Comparison of ENCODE assay signal across 16 cellular contexts in the genomic region with DNA sequence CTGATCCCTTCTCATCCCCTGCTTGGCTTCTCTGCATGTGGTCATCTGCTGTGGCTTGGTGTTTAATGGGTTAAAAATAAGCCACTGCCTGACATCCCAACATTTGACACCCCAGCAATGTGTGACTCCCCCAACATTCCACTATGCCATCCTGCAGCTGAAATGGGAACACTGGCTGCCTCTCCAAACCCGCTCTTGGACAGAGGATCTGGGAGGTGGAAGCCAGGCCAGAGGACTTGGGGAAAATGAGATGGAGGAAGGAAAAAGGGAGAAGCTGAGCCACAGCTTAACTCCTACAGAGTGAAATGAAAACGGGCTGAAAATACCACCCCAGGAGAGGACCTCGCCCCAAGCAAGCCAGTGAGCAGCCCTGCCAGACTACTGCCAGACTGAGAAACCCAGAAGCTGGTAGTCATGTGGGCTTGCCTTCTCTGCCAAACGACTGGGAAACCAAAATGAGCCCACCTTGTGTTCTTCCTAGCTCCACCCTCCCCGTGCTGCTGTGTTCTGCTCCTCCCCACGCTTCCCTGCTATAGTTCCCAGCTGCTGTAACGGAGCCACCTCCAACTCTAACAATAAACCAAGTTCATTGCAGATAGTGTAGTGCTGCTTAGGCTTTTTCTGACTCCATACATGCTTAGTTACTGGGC. TPM values are rescaled to one million over a fixed set of nuclear protein-coding genes. Genes with fewer than 3 reads are reported as not detected.
DNase-seq lines count a peak whose midpoint lies in the region; ATAC-seq, FAIRE-seq and TF ChIP-seq lines count a peak whose summit lies in the region.
"Had no signal": no experiment of that assay in that cellular context is flagged by ENCODE, and none has a peak within 500 bp of the region (broad histone marks: within the 10 kb centered on the region; RNA-seq: fewer than 3 reads in every experiment).

No MANE protein-coding gene starts in this region.

- CTCF ChIA-PET in K562 (lab: Yijun Ruan, JAX; ENCODE audit: low intra/inter-chr PET ratio): no interaction called here

- intact Hi-C loops in cardiac septum (cut with DNase I) (no loop called here), K562 (cut with micrococcal nuclease) (no loop called here)

- H3K18ac ChIP-seq in mesenchymal stem cell (ENCODE audit: low read depth in 1 of 2, low read length in 2 of 2): no peak overlapping the region

- H3K4me3 ChIP-seq in cardiac muscle cell: no peak overlapping the region
- no peak overlapping the region for H3K4me3 ChIP-seq in K562
- no peak overlapping the region for H3K4me3 ChIP-seq in mesenchymal stem cell (ENCODE audit: insufficient read depth in 1 of 2, low read depth in 1 of 2, low read length in 2 of 2)
- H3K4me3 ChIP-seq: adrenal gland had no signal

- no peaks in the 10 kb centered on the region for H3K4me1 ChIP-seq in cardiac muscle cell (ENCODE audit: low read depth)
- H3K4me1 ChIP-seq in K562 (replicated peaks in 1 of 2; ENCODE audit: control insufficient read depth in 2 of 2, insufficient read depth in 2 of 2, low read length in 2 of 2): peaks cover 4 to 12% of the 10 kb centered on the region in 2 experiments; a peak in 3 of 5 replicates
- H3K4me1 ChIP-seq in mesenchymal stem cell (ENCODE audit: control insufficient read depth, insufficient read depth, low read depth, low read length): peaks cover 21% of the 10 kb centered on the region
- H3K4me1 ChIP-seq: adrenal gland had no signal

- H2BK15ac ChIP-seq in mesenchymal stem cell (ENCODE audit: low read depth, poor library complexity, severe bottlenecking): no peak overlapping the region

- no peak overlapping the region for H4K91ac ChIP-seq in mesenchymal stem cell (ENCODE audit: low read length)

- no peak overlapping the region for H2BK5ac ChIP-seq in mesenchymal stem cell (ENCODE audit: low read depth, low read length, poor library complexity, severe bottlenecking)

- H3K9me3 ChIP-seq in cardiac muscle cell (ENCODE audit: low read depth) (no peaks in the 10 kb centered on the region), K562 (replicated peaks; ENCODE audit: control insufficient read depth, insufficient read depth, low read depth, low read length) (no peaks in the 10 kb centered on the region), mesenchymal stem cell (ENCODE audit: control insufficient read depth, low read length) (no peaks in the 10 kb centered on the region)
- H3K9me3 ChIP-seq: adrenal gland had no signal

- H3K27ac ChIP-seq in cardiac muscle cell (peak overlapping the region; percentile 45), K562 (ENCODE audit: extremely low read depth, low read depth, low read length) (no peak overlapping the region), mesenchymal stem cell (ENCODE audit: low read length, poor library complexity, severe bottlenecking) (no peak overlapping the region), temporal lobe (ENCODE audit: low read depth, low read length) (peak overlapping the region; percentile 21)
- H3K27ac ChIP-seq: adrenal gland had no signal

- H2AK5ac ChIP-seq in mesenchymal stem cell (ENCODE audit: low read length, severe bottlenecking): no peak overlapping the region

- H3K9ac ChIP-seq in K562 (ENCODE audit: insufficient read depth in 1 of 2, low read depth in 2 of 2, low read length in 2 of 2) (no peak overlapping the region; a peak in 1 of 4 replicates), mesenchymal stem cell (ENCODE audit: low read length) (peak overlapping the region; percentile 4)

- H4K8ac ChIP-seq in mesenchymal stem cell (ENCODE audit: low read length): no peak overlapping the region

- WGBS in K562 (ENCODE audit: insufficient coverage, low coverage, missing lambda C conversion rate): 34% methylated on average over 7 of the region's 7 CpGs
- WGBS in mesenchymal stem cell: 46% methylated on average over 7 of the region's 7 CpGs

- H3K9me1 ChIP-seq in K562 (ENCODE audit: control insufficient read depth, insufficient read depth, low read length): peaks cover 7% of the 10 kb centered on the region

- TF ChIP-seq CTCF in cardiac muscle cell (IDR thresholded peaks at IDR 0.05; ENCODE audit: low read depth, low read length): no peak
- TF ChIP-seq CTCF in K562 (IDR thresholded peaks at IDR 0.05 in 2 of 3, conservative IDR thresholded peaks at IDR 0.05 in 1 of 3; ENCODE audit: insufficient read depth in 2 of 3, low read depth in 1 of 3, low read length in 3 of 3): no peak

- no TSS peak for BruUV-seq in K562 (replicated peaks; lab: Mats Ljungman, UMichigan)

- H3K36me3 ChIP-seq in cardiac muscle cell (no peaks in the 10 kb centered on the region), K562 (ENCODE audit: control insufficient read depth, insufficient read depth, low read length) (peaks cover 21% of the 10 kb centered on the region; the same call in 1 of the 3 replicates), mesenchymal stem cell (ENCODE audit: control insufficient read depth in 1 of 2, insufficient read depth in 2 of 2, low read depth in 1 of 2, low read length in 2 of 2) (peaks cover 39 to 57% of the 10 kb centered on the region in 2 experiments)

- ATAC-seq in K562 (peak; percentile 42), HG03175 (IDR thresholded peaks at IDR 0.05; ENCODE audit: unreplicated experiment) (no peak)
- ATAC-seq: activated T-cell treated with anti-CD3 and anti-CD28 coated beads, Interleukin-2, amount 50 U/mL, for 72 hours; stimulated activated naive B cell treated with anti-CD40 and anti-IgM and Interleukin-4, amounts not matched to agents 10 μg/mL and 1 μg/mL and 100 μg/mL, for 72 hours had no signal

- H3K79me1 ChIP-seq in mesenchymal stem cell (replicated peaks; ENCODE audit: low read length, poor library complexity, severe bottlenecking): no peaks in the 10 kb centered on the region

- FAIRE-seq in K562 (lab: Jason Lieb, UNC): no peak

- H2BK120ac ChIP-seq in mesenchymal stem cell (ENCODE audit: low read depth, low read length): no peak overlapping the region

- no peak for TF ChIP-seq POLR2A in K562 (conservative IDR thresholded peaks at IDR 0.05)

- no peaks in the 10 kb centered on the region for H3K27me3 ChIP-seq in cardiac muscle cell
- no peaks in the 10 kb centered on the region for H3K27me3 ChIP-seq in K562 (ENCODE audit: control insufficient read depth in 2 of 2, insufficient read depth in 2 of 2, low read length in 2 of 2)
- H3K27me3 ChIP-seq in mesenchymal stem cell (ENCODE audit: control insufficient read depth in 1 of 2, insufficient read depth in 1 of 2, low read length in 2 of 2): no peaks in the 10 kb centered on the region
- H3K27me3 ChIP-seq: adrenal gland had no signal

- in situ Hi-C loops in K562 (cut with MboI): no loop called here

- no peak overlapping the region for H2AFZ ChIP-seq in K562 (ENCODE audit: low read depth, low read length)
- no peak overlapping the region for H2AFZ ChIP-seq in mesenchymal stem cell (ENCODE audit: low read depth, low read length)

- no peak overlapping the region for H3K14ac ChIP-seq in mesenchymal stem cell (ENCODE audit: low read length in 2 of 2)

- POLR2A ChIA-PET in K562 (lab: Yijun Ruan, JAX): interaction anchor here (1.1 to 2.8 kb wide), 5 partner anchors 12 to 70 kb away, joined by 3 to 12 read pairs (median 6); a partner anchor contains a TSS

- H3K4me2 ChIP-seq in K562 (ENCODE audit: insufficient read depth, low read length) (no peak overlapping the region), mesenchymal stem cell (ENCODE audit: low read length, poor library complexity, severe bottlenecking) (no peak overlapping the region)

- H3K23ac ChIP-seq in mesenchymal stem cell (ENCODE audit: low read length in 2 of 2): no peak overlapping the region

- no peak for TF ChIP-seq RAD21 in K562 (CRISPR knock-in tag; conservative IDR thresholded peaks at IDR 0.05 in 1 of 2, IDR thresholded peaks at IDR 0.05 in 1 of 2)

- H4K20me1 ChIP-seq in K562 (replicated peaks; ENCODE audit: control insufficient read depth, insufficient read depth, low read length): peaks cover 5% of the 10 kb centered on the region; the same call in 1 of the 2 replicates

- no peak overlapping the region for H2BK12ac ChIP-seq in mesenchymal stem cell (ENCODE audit: low read length in 2 of 2)

- H3K79me2 ChIP-seq in K562 (ENCODE audit: control insufficient read depth, insufficient read depth, low read length): no peaks in the 10 kb centered on the region

- no peak overlapping the region for H3K4ac ChIP-seq in mesenchymal stem cell (ENCODE audit: low read depth in 1 of 2, low read length in 2 of 2)

- DNase-seq in cardiac muscle cell (ENCODE audit: low read depth in 1 of 2, low spot score in 1 of 2): peak in 1 of 2 donors; percentile 29
- DNase-seq in cardiac septum (ENCODE audit: low spot score): no peak
- no peak for DNase-seq in K562 (ENCODE audit: extremely low read depth in 1 of 4, low spot score in 3 of 4)
- DNase-seq in mesenchymal stem cell: no peak
- no peak for DNase-seq in LoVo (ENCODE audit: low spot score)
- DNase-seq in D341Med (ENCODE audit: low spot score): no peak
- DNase-seq: activated CD4-positive, alpha-beta T cell treated with anti-CD3 and anti-CD28 coated beads, Interleukin-2, amount 50 U/mL, for 1 hour; activated T-cell treated with anti-CD3 and anti-CD28 coated beads, Interleukin-2, amount 50 U/mL, for 72 hours; HCEC 1CT; immature natural killer cell; occipital lobe; OCI-M1; stimulated activated naive B cell treated with anti-CD40 and anti-IgM and Interleukin-4, amounts not matched to agents 10 μg/mL and 1 μg/mL and 100 μg/mL, for 72 hours had no signal

- no peak for TF ChIP-seq EP300 in K562 (IDR thresholded peaks at IDR 0.05; ENCODE audit: low read length)

RNA-seq across cellular contexts. Expression of a gene that starts 13.7 kb away (rescaled TPM):
- 30.6 TPM in 2 replicates for total RNA-seq in cardiac muscle cell
- 13.8 and 19.3 TPM in 2 replicates for polyA plus RNA-seq in cardiac muscle cell
- total RNA-seq in cardiac septum: 182 TPM
- total RNA-seq in K562 (2011; cell fraction: chromatin; rRNA removed; ENCODE audit: low replicate concordance): 17.4 and 19.7 TPM in 2 replicates
- total RNA-seq in K562 (2011; cell fraction: nucleolus; rRNA removed): 13.9 and 17.8 TPM in 2 replicates
- 14.8 and 16.3 TPM in 2 replicates for total RNA-seq in K562 (2011; cell fraction: nucleoplasm; rRNA removed)
- total RNA-seq in K562 (2014; rRNA removed): 9.4 and 11.8 TPM in 2 replicates
- total RNA-seq in K562 (2014; rRNA removed; fragmentation: Illumina TruSeq; extraction: Trizol): 6.9 and 7.3 TPM in 2 replicates
- total RNA-seq in K562 (2015; rRNA removed; fragmentation: Illumina TruSeq; extraction: Trizol): 7.6 and 9.0 TPM in 2 replicates
- 18.6 and 20.3 TPM in 2 replicates for total RNA-seq in K562 (2021)
- polyA plus RNA-seq in K562 (2011; rRNA removed): 4.3 and 7.0 TPM in 2 replicates
- 3.9 and 5.2 TPM in 2 replicates for polyA plus RNA-seq in K562 (2011; cell fraction: cytosol; rRNA removed)
- polyA plus RNA-seq in K562 (2011; cell fraction: nucleus; rRNA removed): 4.0 and 5.8 TPM in 2 replicates
- polyA plus RNA-seq in K562 (2012): 8.2 and 17.3 TPM in 2 replicates
- polyA plus RNA-seq in K562 (2014; fragmentation: Illumina TruSeq; extraction: Trizol): 12.5 and 13.4 TPM in 2 replicates
- 1 to 10 TPM; 2.0 to 5.6 TPM for polyA plus RNA-seq in K562 (2014; fragmentation: Nextera tagmentation; extraction: Ambion mirVana)
- 4.4 and 4.7 TPM in 2 replicates for polyA plus RNA-seq in K562 (2014; rRNA removed)
- polyA minus RNA-seq in K562 (2011; rRNA and poly(A)+ RNA removed): 18.8 and 20.5 TPM in 2 replicates
- polyA minus RNA-seq in K562 (2011; cell fraction: cytosol; rRNA and poly(A)+ RNA removed): 21.0 and 24.4 TPM in 2 replicates
- polyA minus RNA-seq in K562 (2011; cell fraction: nucleus; rRNA and poly(A)+ RNA removed): 7.3 and 9.3 TPM in 2 replicates
- 40.8 TPM for polyA plus RNA-seq in mesenchymal stem cell (2013, experiment 1 of 2)
- 38.2 TPM for polyA plus RNA-seq in mesenchymal stem cell (2013, experiment 2 of 2)
- total RNA-seq in temporal lobe: 35.2 TPM

RNA-seq across cellular contexts. Expression of a gene that starts 38.2 kb away (rescaled TPM):
- 72.1 and 84.1 TPM in 2 replicates for total RNA-seq in cardiac muscle cell
- 41.0 and 41.1 TPM in 2 replicates for polyA plus RNA-seq in cardiac muscle cell
- 33.1 TPM for total RNA-seq in cardiac septum
- 87.9 and 206 TPM in 2 replicates for total RNA-seq in K562 (2011; cell fraction: chromatin; rRNA removed; ENCODE audit: low replicate concordance)
- total RNA-seq in K562 (2011; cell fraction: nucleolus; rRNA removed): 50.7 and 55.4 TPM in 2 replicates
- 69.3 and 81.3 TPM in 2 replicates for total RNA-seq in K562 (2011; cell fraction: nucleoplasm; rRNA removed)
- total RNA-seq in K562 (2014; rRNA removed): 30.9 and 31.3 TPM in 2 replicates
- 37.6 and 38.1 TPM in 2 replicates for total RNA-seq in K562 (2014; rRNA removed; fragmentation: Illumina TruSeq; extraction: Trizol)
- 34.5 and 38.5 TPM in 2 replicates for total RNA-seq in K562 (2015; rRNA removed; fragmentation: Illumina TruSeq; extraction: Trizol)
- total RNA-seq in K562 (2021): 32.8 and 32.9 TPM in 2 replicates
- 58.1 and 63.3 TPM in 2 replicates for polyA plus RNA-seq in K562 (2011; rRNA removed)
- 21.5 and 33.6 TPM in 2 replicates for polyA plus RNA-seq in K562 (2011; cell fraction: cytosol; rRNA removed)
- polyA plus RNA-seq in K562 (2011; cell fraction: nucleus; rRNA removed): 80.2 and 82.6 TPM in 2 replicates
- polyA plus RNA-seq in K562 (2012): 24.7 and 25.9 TPM in 2 replicates
- 26.7 and 29.6 TPM in 2 replicates for polyA plus RNA-seq in K562 (2014; fragmentation: Illumina TruSeq; extraction: Trizol)
- 1 to 10 TPM; 5.7 to 6.3 TPM for polyA plus RNA-seq in K562 (2014; fragmentation: Nextera tagmentation; extraction: Ambion mirVana)
- polyA plus RNA-seq in K562 (2014; rRNA removed): 22.6 and 23.2 TPM in 2 replicates
- polyA minus RNA-seq in K562 (2011; rRNA and poly(A)+ RNA removed): 114 and 126 TPM in 2 replicates
- 37.3 and 40.7 TPM in 2 replicates for polyA minus RNA-seq in K562 (2011; cell fraction: cytosol; rRNA and poly(A)+ RNA removed)
- 56.7 and 78.5 TPM in 2 replicates for polyA minus RNA-seq in K562 (2011; cell fraction: nucleus; rRNA and poly(A)+ RNA removed)
- 25.7 TPM for polyA plus RNA-seq in mesenchymal stem cell (2013, experiment 1 of 2)
- 21.9 TPM for polyA plus RNA-seq in mesenchymal stem cell (2013, experiment 2 of 2)
- total RNA-seq in temporal lobe: 116 TPM

RNA-seq across cellular contexts. Expression of a gene that starts 58.9 kb away (rescaled TPM):
- total RNA-seq in cardiac muscle cell (16.0 and 20.0 TPM in 2 replicates), cardiac septum (42.1 TPM), K562 (2014; rRNA removed) (15.6 and 20.2 TPM in 2 replicates), K562 (2014; rRNA removed; fragmentation: Illumina TruSeq; extraction: Trizol) (31.2 and 34.0 TPM in 2 replicates), K562 (2015; rRNA removed; fragmentation: Illumina TruSeq; extraction: Trizol) (32.1 and 35.1 TPM in 2 replicates), K562 (2021) (48.4 and 52.2 TPM in 2 replicates), temporal lobe (20.4 TPM)
- polyA plus RNA-seq in cardiac muscle cell (16.5 and 17.6 TPM in 2 replicates), K562 (2011; rRNA removed) (54.5 and 74.6 TPM in 2 replicates), K562 (2014; fragmentation: Illumina TruSeq; extraction: Trizol) (35.6 and 37.0 TPM in 2 replicates), K562 (2014; fragmentation: Nextera tagmentation; extraction: Ambion mirVana) (10 to 100 TPM in 1 of 2 experiments, 1 to 10 TPM in 1; 2.5 to 10.8 TPM), K562 (2014; rRNA removed) (40.6 and 56.4 TPM in 2 replicates)
- total RNA-seq in K562 (2011; cell fraction: chromatin; rRNA removed; ENCODE audit: low replicate concordance): 561 and 589 TPM in 2 replicates
- 236 and 242 TPM in 2 replicates for total RNA-seq in K562 (2011; cell fraction: nucleolus; rRNA removed)
- total RNA-seq in K562 (2011; cell fraction: nucleoplasm; rRNA removed): 197 and 239 TPM in 2 replicates
- 46.4 and 56.9 TPM in 2 replicates for polyA plus RNA-seq in K562 (2011; cell fraction: cytosol; rRNA removed)
- 241 and 373 TPM in 2 replicates for polyA plus RNA-seq in K562 (2011; cell fraction: nucleus; rRNA removed)
- 25.3 and 36.5 TPM in 2 replicates for polyA plus RNA-seq in K562 (2012)
- 110 and 117 TPM in 2 replicates for polyA minus RNA-seq in K562 (2011; rRNA and poly(A)+ RNA removed)
- polyA minus RNA-seq in K562 (2011; cell fraction: cytosol; rRNA and poly(A)+ RNA removed): 16.9 and 21.8 TPM in 2 replicates
- 143 and 146 TPM in 2 replicates for polyA minus RNA-seq in K562 (2011; cell fraction: nucleus; rRNA and poly(A)+ RNA removed)
- polyA plus RNA-seq in mesenchymal stem cell (2013, experiment 1 of 2): 8.2 TPM
- polyA plus RNA-seq in mesenchymal stem cell (2013, experiment 2 of 2): 8.0 TPM

Comparison
In these comparisons a context has a peak if more than half of its experiments do, and no peak if none do; other contexts are left out.
1. H3K27ac ChIP-seq: peak in cardiac muscle cell (single experiment) and temporal lobe (single experiment); none in K562 (single experiment) and mesenchymal stem cell (single experiment).